1 cellular context compared by ENCODE assay signal in the genomic region with DNA sequence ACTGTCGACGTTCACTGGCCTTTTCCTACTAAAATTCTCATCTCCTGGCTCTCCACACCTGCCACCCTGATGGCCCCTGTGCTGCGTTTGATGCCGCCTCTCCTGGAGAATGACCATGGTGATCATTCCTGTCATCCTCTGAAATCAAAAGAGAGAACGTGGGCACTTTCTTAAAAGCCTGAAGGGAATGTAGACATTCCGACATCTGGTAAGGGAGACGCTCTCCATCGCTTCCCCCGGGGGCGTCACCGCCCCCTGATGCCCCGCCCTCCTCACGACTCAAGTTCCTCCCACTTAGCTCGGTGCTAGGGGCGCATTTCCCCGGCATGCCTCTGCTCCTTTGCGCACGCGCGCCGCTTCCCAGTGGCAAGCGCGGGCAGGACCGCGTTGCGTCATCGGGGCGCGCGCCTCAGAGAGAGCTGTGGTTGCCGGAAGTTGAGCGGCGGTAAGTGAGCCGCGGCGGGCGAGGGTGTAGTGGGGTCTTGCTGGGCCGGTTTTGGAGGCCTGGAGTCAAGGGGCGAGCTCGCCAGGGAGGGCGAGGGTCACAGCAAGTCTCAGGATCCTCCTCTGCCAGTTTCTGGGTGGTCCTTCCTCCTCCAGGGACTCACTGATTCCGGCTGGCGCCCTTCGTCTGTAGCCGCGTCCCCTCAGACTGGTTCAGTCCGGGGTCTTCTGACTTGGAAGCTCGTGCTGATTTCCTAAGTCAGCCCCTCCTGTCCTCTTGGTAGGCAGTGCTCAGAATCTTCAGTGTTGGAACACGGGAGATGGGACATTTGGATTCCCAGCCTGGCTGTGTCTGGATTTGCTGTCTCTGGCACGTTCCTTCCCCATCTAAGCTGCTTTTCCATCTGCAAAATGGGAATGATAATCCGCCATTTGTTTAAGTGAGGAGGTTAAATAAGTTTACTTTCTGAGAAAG.
TF ChIP-seq lines count a peak whose summit lies in the region.

A gene with protein sequence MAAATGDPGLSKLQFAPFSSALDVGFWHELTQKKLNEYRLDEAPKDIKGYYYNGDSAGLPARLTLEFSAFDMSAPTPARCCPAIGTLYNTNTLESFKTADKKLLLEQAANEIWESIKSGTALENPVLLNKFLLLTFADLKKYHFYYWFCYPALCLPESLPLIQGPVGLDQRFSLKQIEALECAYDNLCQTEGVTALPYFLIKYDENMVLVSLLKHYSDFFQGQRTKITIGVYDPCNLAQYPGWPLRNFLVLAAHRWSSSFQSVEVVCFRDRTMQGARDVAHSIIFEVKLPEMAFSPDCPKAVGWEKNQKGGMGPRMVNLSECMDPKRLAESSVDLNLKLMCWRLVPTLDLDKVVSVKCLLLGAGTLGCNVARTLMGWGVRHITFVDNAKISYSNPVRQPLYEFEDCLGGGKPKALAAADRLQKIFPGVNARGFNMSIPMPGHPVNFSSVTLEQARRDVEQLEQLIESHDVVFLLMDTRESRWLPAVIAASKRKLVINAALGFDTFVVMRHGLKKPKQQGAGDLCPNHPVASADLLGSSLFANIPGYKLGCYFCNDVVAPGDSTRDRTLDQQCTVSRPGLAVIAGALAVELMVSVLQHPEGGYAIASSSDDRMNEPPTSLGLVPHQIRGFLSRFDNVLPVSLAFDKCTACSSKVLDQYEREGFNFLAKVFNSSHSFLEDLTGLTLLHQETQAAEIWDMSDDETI (plus strand): TSS at position 412 of the 919 bp plus-strand sequence. CDS start 26,299 bp downstream, outside the sequence.

TF ChIP-seq in HepG2, 621 proteins besides CTCF, POLR2A, EP300 and RAD21 (continued from another document and continues in another):
- TF ChIP-seq HNF4G (IDR thresholded peaks at IDR 0.05; ENCODE audit: borderline replicate concordance, low read depth, low read length) (no peak), HNF4G (CRISPR knock-in tag; IDR thresholded peaks at IDR 0.05; ENCODE audit: borderline replicate concordance, low read depth) (peak; percentile 33; the same call in 1 of the 2 replicates), DNMT1 (CRISPR knock-in tag; IDR thresholded peaks at IDR 0.05) (no peak), SOX6 (IDR thresholded peaks at IDR 0.05) (no peak), SOX6 (CRISPR knock-in tag; IDR thresholded peaks at IDR 0.05) (peak; percentile 61; the same call in 1 of the 2 replicates), ZNF552 (CRISPR knock-in tag; IDR thresholded peaks at IDR 0.05; ENCODE audit: borderline replicate concordance) (no peak), ZNF3 (CRISPR knock-in tag; IDR thresholded peaks at IDR 0.05) (no peak), DR1 (CRISPR knock-in tag; IDR thresholded peaks at IDR 0.05) (peak; percentile 85; the same call in 1 of the 2 replicates), MTA3 (CRISPR knock-in tag; IDR thresholded peaks at IDR 0.05) (no peak), ZNF333 (CRISPR knock-in tag; IDR thresholded peaks at IDR 0.05; ENCODE audit: borderline replicate concordance) (no peak), CEBPB (IDR thresholded peaks at IDR 0.05; ENCODE audit: borderline replicate concordance, low read depth, low read length) (peak; percentile 99), ZMAT5 (CRISPR knock-in tag; IDR thresholded peaks at IDR 0.05; ENCODE audit: borderline replicate concordance, low read depth) (no peak), AGO1 (IDR thresholded peaks at IDR 0.05; ENCODE audit: low read depth, low read length, poor library complexity, severe bottlenecking) (no peak), ZNF607 (CRISPR knock-in tag; IDR thresholded peaks at IDR 0.05; ENCODE audit: borderline replicate concordance) (no peak), AFF4 (CRISPR knock-in tag; IDR thresholded peaks at IDR 0.05) (no peak), HNRNPK (IDR thresholded peaks at IDR 0.05; ENCODE audit: low read depth, low read length, poor library complexity, severe bottlenecking) (no peak), SYNCRIP (IDR thresholded peaks at IDR 0.05; ENCODE audit: insufficient read depth, low read depth, low read length) (no peak), TBX3 (IDR thresholded peaks at IDR 0.05; ENCODE audit: borderline replicate concordance) (peak; percentile 74; the same call in 1 of the 2 replicates), NFE2L2 (IDR thresholded peaks at IDR 0.05; ENCODE audit: low read length) (no peak), MATR3 (CRISPR knock-in tag; IDR thresholded peaks at IDR 0.05) (no peak), ZBTB39 (CRISPR knock-in tag; IDR thresholded peaks at IDR 0.05) (no peak), TP53 (CRISPR knock-in tag; conservative IDR thresholded peaks at IDR 0.05) (0 out of 2 replicates have a peak, but pooled peaks have one; percentile 68), CCDC6 (CRISPR knock-in tag; IDR thresholded peaks at IDR 0.05) (peak; percentile 68; the same call in 1 of the 2 replicates), PBX3 (CRISPR knock-in tag; IDR thresholded peaks at IDR 0.05; ENCODE audit: borderline replicate concordance) (no peak), ZFYVE20 (CRISPR knock-in tag; IDR thresholded peaks at IDR 0.05; ENCODE audit: borderline replicate concordance, low read depth) (no peak), ZNF354B (CRISPR knock-in tag; IDR thresholded peaks at IDR 0.05) (no peak), EHMT2 (IDR thresholded peaks at IDR 0.05; ENCODE audit: borderline replicate concordance, low read depth, low read length) (no peak), ZNF766 (CRISPR knock-in tag; IDR thresholded peaks at IDR 0.05; ENCODE audit: borderline replicate concordance) (0 out of 2 replicates have a peak, but pooled peaks have one; percentile 47), GMEB2 (CRISPR knock-in tag; IDR thresholded peaks at IDR 0.05; ENCODE audit: low read depth) (no peak), THAP7 (CRISPR knock-in tag; IDR thresholded peaks at IDR 0.05) (no peak), SNRNP70 (IDR thresholded peaks at IDR 0.05; ENCODE audit: low read depth, low read length) (no peak)
- TF ChIP-seq, protein P1, sequence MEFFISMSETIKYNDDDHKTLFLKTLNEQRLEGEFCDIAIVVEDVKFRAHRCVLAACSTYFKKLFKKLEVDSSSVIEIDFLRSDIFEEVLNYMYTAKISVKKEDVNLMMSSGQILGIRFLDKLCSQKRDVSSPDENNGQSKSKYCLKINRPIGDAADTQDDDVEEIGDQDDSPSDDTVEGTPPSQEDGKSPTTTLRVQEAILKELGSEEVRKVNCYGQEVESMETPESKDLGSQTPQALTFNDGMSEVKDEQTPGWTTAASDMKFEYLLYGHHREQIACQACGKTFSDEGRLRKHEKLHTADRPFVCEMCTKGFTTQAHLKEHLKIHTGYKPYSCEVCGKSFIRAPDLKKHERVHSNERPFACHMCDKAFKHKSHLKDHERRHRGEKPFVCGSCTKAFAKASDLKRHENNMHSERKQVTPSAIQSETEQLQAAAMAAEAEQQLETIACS (CRISPR knock-in tag; IDR thresholded peaks at IDR 0.05): peak; percentile 93
- TF ChIP-seq, protein P2, sequence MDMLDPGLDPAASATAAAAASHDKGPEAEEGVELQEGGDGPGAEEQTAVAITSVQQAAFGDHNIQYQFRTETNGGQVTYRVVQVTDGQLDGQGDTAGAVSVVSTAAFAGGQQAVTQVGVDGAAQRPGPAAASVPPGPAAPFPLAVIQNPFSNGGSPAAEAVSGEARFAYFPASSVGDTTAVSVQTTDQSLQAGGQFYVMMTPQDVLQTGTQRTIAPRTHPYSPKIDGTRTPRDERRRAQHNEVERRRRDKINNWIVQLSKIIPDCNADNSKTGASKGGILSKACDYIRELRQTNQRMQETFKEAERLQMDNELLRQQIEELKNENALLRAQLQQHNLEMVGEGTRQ (IDR thresholded peaks at IDR 0.05; ENCODE audit: low read depth, low read length): no peak
- TF ChIP-seq, protein P2 (CRISPR knock-in tag; IDR thresholded peaks at IDR 0.05; ENCODE audit: borderline replicate concordance): no peak
